In the genomic region with DNA sequence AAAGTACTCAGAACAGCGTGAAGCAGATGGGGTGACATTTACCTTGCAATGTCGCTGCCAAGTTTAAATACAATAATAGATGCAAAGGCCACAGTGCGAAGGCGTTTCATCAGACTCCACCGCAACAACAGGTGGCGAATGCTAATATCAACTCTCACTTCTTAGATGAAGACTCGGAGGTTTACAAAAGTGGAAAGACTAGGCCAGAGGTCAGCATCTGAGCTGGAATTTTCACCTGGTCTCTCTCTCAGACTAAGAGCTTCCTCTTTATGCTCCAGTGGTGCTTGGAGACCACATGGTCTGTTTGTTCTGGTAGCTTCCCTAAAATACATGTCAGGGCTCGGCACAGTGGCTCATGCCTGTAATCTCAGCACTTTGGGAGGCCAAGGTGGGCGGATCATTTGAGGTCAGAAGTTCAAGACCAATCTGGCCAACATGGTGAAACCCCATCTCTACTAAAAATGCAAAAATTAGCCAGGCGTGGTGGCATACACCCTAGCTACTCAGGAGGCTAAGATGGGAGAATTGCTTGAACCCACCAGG, we compare ENCODE assay signal across 8 cellular contexts.
DNase-seq lines count a peak whose midpoint lies in the region; ATAC-seq and TF ChIP-seq lines count a peak whose summit lies in the region.

No MANE protein-coding gene starts in this region.

- no peak overlapping the region for H3K4me3 Mint-ChIP-seq in WTC11

- no peak for TF ChIP-seq CTCF in WTC11 (IDR thresholded peaks at IDR 0.05)

- no peaks in the 10 kb centered on the region for H3K36me3 Mint-ChIP-seq in WTC11

- H3K27me3 Mint-ChIP-seq in WTC11 (ENCODE audit: low read depth) = no peaks in the 10 kb centered on the region

- DNase-seq in GF-D8 (lab: John Stamatoyannopoulos, UW) = peak; percentile 66
- no peak for DNase-seq in WTC11 (ENCODE audit: low spot score)
- no peak for DNase-seq in NCI-H526 treated with DMSO at 0.1 percent for 48 hours (lab: John Stamatoyannopoulos, UW)
- DNase-seq in UCSD-AML1 (lab: John Stamatoyannopoulos, UW; ENCODE audit: unreplicated experiment) = no peak
- no peak for DNase-seq in amniotic stem cell (lab: John Stamatoyannopoulos, UW)
- no peak for DNase-seq in SK-N-DZ (ENCODE audit: low spot score)

- CTCF ChIA-PET in WTC11 (lab: Charles Lee) = interaction anchor here (1.0 kb wide), 1 partner anchor 167 kb away, joined by 3 read pairs; no protein-coding TSS in a partner anchor

- peak overlapping the region; percentile 36; the same call in 1 of the 2 replicates for H3K27ac Mint-ChIP-seq in WTC11

- H3K9me3 Mint-ChIP-seq in WTC11 = no peaks in the 10 kb centered on the region

- ATAC-seq in GM19452 (IDR thresholded peaks at IDR 0.05; ENCODE audit: unreplicated experiment) (peak; percentile 87), HG03159 (IDR thresholded peaks at IDR 0.05; ENCODE audit: unreplicated experiment) (peak; percentile 84), WTC11 (no peak)

- peaks cover 65% of the 10 kb centered on the region for H3K4me1 Mint-ChIP-seq in WTC11

- POLR2A ChIA-PET in WTC11 (lab: Charles Lee) = no interaction called here

TF ChIP-seq in WTC11, 78 proteins besides CTCF, POLR2A, EP300 and RAD21:
- TF ChIP-seq FOXK1 (CRISPR knock-in tag; IDR thresholded peaks at IDR 0.05) = no peak
- no peak for TF ChIP-seq ATF1 (CRISPR knock-in tag; IDR thresholded peaks at IDR 0.05)
- TF ChIP-seq RORB (CRISPR knock-in tag; IDR thresholded peaks at IDR 0.05) = no peak
